Comparison of ENCODE assay signal across 8 cellular contexts in the genomic region with DNA sequence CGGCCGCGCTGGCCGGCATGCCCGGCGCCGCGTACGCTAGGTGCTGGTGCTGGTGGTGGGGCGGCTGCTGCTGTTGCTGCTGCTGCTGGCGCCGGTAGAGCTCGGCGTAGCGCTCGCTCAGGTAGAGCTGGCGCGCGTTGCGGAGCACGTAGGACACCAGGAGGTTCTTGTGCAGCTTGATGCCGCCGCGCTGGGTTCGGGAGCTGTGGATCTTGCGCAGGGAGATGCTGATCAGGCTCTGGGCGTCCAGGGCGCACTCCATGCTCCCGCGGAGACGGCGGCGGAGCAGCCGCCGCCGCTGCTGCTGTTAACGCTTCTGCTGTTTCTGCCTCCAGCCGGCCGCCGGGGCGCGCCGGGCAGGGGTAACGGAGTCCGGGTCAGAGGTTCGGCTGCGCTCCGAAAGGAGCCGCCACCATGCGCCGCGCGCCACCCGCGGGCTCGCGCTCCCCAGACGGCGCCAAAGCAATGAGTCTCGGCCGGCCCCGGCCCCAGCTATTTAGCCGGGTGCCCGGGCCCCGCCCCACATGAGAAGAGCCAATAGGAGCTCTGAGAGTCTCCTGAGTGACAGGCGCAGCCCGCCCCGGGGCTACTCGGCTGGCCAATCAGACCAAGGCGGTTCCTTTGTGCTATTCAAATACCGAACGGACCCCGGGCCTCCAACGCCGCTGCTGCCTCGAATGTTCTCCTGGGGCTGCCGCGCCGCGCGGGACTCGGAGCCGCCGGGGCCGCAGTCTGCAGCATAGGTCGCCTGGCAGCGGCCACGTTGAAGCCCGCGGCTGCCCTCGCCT. TPM values are rescaled to one million over a fixed set of nuclear protein-coding genes. Genes with fewer than 3 reads are reported as not detected.
DNase-seq lines count a peak whose midpoint lies in the region; ATAC-seq and TF ChIP-seq lines count a peak whose summit lies in the region.

A gene (minus strand): TSS at position 471 of the 788 bp plus-strand sequence. CDS start 209 bp downstream, at position 262.

- peak; percentile 67 for ATAC-seq in HG03378 (IDR thresholded peaks at IDR 0.05; ENCODE audit: unreplicated experiment)
- ATAC-seq in activated CD4-positive, alpha-beta T cell treated with anti-CD3 and anti-CD28 coated beads for 36 hours, result peak; percentile 88

- H3K36me3 Mint-ChIP-seq in activated CD4-positive, alpha-beta T cell treated with anti-CD3 and anti-CD28 coated beads for 36 hours (ENCODE audit: low read depth), result no peaks in the 10 kb centered on the region

- TF ChIP-seq POLR2A in GM19193 (IDR thresholded peaks at IDR 0.05; ENCODE audit: extremely low read depth, insufficient read depth, insufficient read length), result peak; percentile 98

- peaks cover 3% of the 10 kb centered on the region for H3K27me3 Mint-ChIP-seq in activated CD4-positive, alpha-beta T cell treated with anti-CD3 and anti-CD28 coated beads for 36 hours

- POLR2A ChIA-PET in activated CD4-positive, alpha-beta T cell treated with anti-CD3 and anti-CD28 coated beads for 36 hours (lab: Charles Lee), result interaction anchor here (0.5 to 1.4 kb wide), 15 partner anchors 9 to 449 kb away, joined by 3 to 8 read pairs (median 4); no protein-coding TSS in a partner anchor

- peak within 1 kb of the TSS; percentile 83 for H3K4me3 Mint-ChIP-seq in activated CD4-positive, alpha-beta T cell treated with anti-CD3 and anti-CD28 coated beads for 36 hours

- peaks cover 7% of the 10 kb centered on the region for H3K4me1 Mint-ChIP-seq in activated CD4-positive, alpha-beta T cell treated with anti-CD3 and anti-CD28 coated beads for 36 hours

- intact Hi-C loops in activated CD4-positive, alpha-beta T cell treated with anti-CD3 and anti-CD28 coated beads for 36 hours (cut with DNase I, micrococcal nuclease), result loop anchor here (1.0 to 10.0 kb wide), 9 partner anchors 24 to 709 kb away; a partner anchor contains a TSS

- DNase-seq in AML-193 (lab: John Stamatoyannopoulos, UW), result peak; percentile 79 to 86
- DNase-seq in NCI-H446 treated with DMSO at 0.1 percent for 48 hours (lab: John Stamatoyannopoulos, UW), result peak; percentile 80
- peak; percentile 96 for DNase-seq in activated CD4-positive, alpha-beta T cell treated with anti-CD3 and anti-CD28 coated beads for 36 hours
- DNase-seq in choroid plexus epithelial cell (ENCODE audit: low read depth), result peak; percentile 98
- peak; percentile 87 to 89 for DNase-seq in stimulated activated CD4-positive, alpha-beta T cell treated with anti-CD3 and anti-CD28 coated beads, Interleukin-1b, Interleukin-23, amount 100 ng/mL, for 1 hour (ENCODE audit: low read depth in 2 of 2)

- peak within 1 kb of the TSS; percentile 65 for H3K27ac Mint-ChIP-seq in activated CD4-positive, alpha-beta T cell treated with anti-CD3 and anti-CD28 coated beads for 36 hours

- peak; percentile 1 for TF ChIP-seq CTCF in choroid plexus epithelial cell (conservative IDR thresholded peaks at IDR 0.05; ENCODE audit: low read depth, low read length)

- H3K27me3 ChIP-seq in layer of hippocampus (ENCODE audit: control insufficient read depth, insufficient read depth, low read length), result no peaks in the 10 kb centered on the region

- CTCF ChIA-PET in activated CD4-positive, alpha-beta T cell treated with anti-CD3 and anti-CD28 coated beads for 36 hours (lab: Charles Lee), result interaction anchor here (0.5 to 1.9 kb wide), 10 partner anchors 15 to 447 kb away, joined by 3 to 12 read pairs (median 3); no protein-coding TSS in a partner anchor

- no peaks in the 10 kb centered on the region for H3K9me3 Mint-ChIP-seq in activated CD4-positive, alpha-beta T cell treated with anti-CD3 and anti-CD28 coated beads for 36 hours (ENCODE audit: low read depth)

- H3K27ac ChIP-seq in layer of hippocampus (ENCODE audit: low read depth, low read length), result peak within 1 kb of the TSS; percentile 96

- peak within 1 kb of the TSS; percentile 92 for H3K4me3 ChIP-seq in choroid plexus epithelial cell (ENCODE audit: low read depth, low read length)

RNA-seq across cellular contexts. Expression of the gene that starts here (rescaled TPM):
- total RNA-seq in activated CD4-positive, alpha-beta T cell treated with anti-CD3 and anti-CD28 coated beads for 36 hours, result 1 to 10 TPM; 2.6 to 2.8 TPM

Comparison
In these comparisons a context has a peak if more than half of its experiments do, and no peak if none do; other contexts are left out.
1. Peak in every context shown above with its lines: DNase-seq, ATAC-seq, H3K4me3 ChIP-seq and H3K27ac ChIP-seq.